In genomic region chr7:4725014-4725951, GRCh38 we compare ENCODE assay signal across 8 cellular contexts.
A peak's percentile ranks its signal among the peaks of the same experiment; 100 is the strongest.
DNase-seq lines count a peak whose midpoint lies in the region; ATAC-seq lines count a peak whose summit lies in the region.

No MANE protein-coding gene starts in this region.

- H3K36me3 ChIP-seq in iPS-18a (ENCODE audit: control insufficient read depth, low read depth, low read length): no peaks in the 10 kb centered on the region

- H3K4me3 ChIP-seq in iPS-18a (ENCODE audit: low read length): peak overlapping the region; percentile 46
- H3K4me3 ChIP-seq in skeletal muscle cell (ENCODE audit: low read depth, low read length): peak overlapping the region; percentile 37

- DNase-seq in ACHN (peak; percentile 93), T follicular helper cell (ENCODE audit: low read depth) (peak; percentile 29), brain pericyte (ENCODE audit: low read depth, low spot score) (peak; percentile 75), skeletal muscle cell (ENCODE audit: low read depth) (peak; percentile 73), UCSD-AML1 (lab: John Stamatoyannopoulos, UW; ENCODE audit: unreplicated experiment) (no peak)

- no peak overlapping the region for H3K27ac ChIP-seq in iPS-18a (ENCODE audit: low read length)

- in situ Hi-C loops in ACHN (cut with HindIII; ENCODE audit: low pct_ligation_motif_present, low pct_unique_long_range_greater_than_20kb, low sequenced_read_pairs): no loop called here

- H3K4me1 ChIP-seq in iPS-18a (ENCODE audit: control insufficient read depth, low read depth, low read length): peaks cover 7% of the 10 kb centered on the region

- no peaks in the 10 kb centered on the region for H3K27me3 ChIP-seq in iPS-18a (ENCODE audit: control insufficient read depth, insufficient read depth, low read length)

- ATAC-seq in GM19035 (IDR thresholded peaks at IDR 0.05; ENCODE audit: unreplicated experiment) (peak; percentile 84), HG03354 (IDR thresholded peaks at IDR 0.05; ENCODE audit: poor library complexity, severe bottlenecking, unreplicated experiment) (peak; percentile 86)

- peak overlapping the region; percentile 52 for H3K9ac ChIP-seq in iPS-18a (ENCODE audit: low read length)

- no peaks in the 10 kb centered on the region for H3K9me3 ChIP-seq in iPS-18a (ENCODE audit: control insufficient read depth, low read depth, low read length)
